Comparison of ENCODE assay signal across 2 cellular contexts in the genomic region with DNA sequence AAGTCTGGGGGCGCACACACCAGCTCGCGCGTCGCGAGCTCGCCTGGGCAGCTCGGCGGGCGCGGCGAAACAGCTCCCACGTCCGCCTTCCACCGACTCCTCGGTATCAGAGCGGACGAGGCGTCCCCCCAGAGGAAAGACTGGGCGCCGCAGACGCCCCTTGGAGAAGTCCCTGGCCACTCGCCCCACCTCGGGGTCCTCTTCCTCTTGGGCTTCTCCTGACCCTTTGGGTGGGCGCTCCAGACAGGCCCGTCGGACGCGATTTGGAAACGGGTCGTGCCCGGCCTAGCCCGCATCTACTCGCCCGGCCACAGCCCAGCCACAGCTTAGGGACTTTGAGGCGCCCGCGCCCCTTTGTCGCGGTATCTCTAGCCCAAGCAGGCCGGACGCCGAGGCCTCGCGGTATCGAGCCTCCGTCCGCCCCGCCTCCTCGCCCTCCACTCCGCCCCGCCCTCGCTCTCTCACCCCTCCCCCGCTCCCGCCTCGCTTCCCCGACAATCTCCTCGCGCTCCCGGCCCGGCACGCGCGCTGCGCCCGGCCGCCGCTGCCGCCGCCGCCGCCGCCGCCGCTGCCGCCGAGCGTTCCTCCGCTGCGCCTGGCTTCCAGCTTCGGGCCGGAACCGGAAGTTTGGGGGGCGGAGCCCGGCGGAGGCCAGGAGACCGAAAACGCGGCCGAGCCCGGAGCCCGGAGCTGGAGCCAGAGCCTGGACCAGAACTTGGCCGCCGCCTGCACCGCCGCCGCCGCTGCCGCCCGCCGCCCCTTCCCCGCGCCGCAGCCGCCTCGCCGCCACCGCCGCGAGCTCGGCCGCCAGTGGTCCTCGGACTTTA.
A peak's percentile ranks its signal among the peaks of the same experiment; 100 is the strongest.
TF ChIP-seq lines count a peak whose summit lies in the region.

No MANE protein-coding gene starts in this region.

TF ChIP-seq in HEK293, 187 proteins besides CTCF, POLR2A, EP300 and RAD21 (continued from another document and continues in another):
- TF ChIP-seq, protein P1, sequence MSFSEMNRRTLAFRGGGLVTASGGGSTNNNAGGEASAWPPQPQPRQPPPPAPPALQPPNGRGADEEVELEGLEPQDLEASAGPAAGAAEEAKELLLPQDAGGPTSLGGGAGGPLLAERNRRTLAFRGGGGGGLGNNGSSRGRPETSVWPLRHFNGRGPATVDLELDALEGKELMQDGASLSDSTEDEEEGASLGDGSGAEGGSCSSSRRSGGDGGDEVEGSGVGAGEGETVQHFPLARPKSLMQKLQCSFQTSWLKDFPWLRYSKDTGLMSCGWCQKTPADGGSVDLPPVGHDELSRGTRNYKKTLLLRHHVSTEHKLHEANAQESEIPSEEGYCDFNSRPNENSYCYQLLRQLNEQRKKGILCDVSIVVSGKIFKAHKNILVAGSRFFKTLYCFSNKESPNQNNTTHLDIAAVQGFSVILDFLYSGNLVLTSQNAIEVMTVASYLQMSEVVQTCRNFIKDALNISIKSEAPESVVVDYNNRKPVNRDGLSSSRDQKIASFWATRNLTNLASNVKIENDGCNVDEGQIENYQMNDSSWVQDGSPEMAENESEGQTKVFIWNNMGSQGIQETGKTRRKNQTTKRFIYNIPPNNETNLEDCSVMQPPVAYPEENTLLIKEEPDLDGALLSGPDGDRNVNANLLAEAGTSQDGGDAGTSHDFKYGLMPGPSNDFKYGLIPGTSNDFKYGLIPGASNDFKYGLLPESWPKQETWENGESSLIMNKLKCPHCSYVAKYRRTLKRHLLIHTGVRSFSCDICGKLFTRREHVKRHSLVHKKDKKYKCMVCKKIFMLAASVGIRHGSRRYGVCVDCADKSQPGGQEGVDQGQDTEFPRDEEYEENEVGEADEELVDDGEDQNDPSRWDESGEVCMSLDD (tag by site-specific recombination; IDR thresholded peaks at IDR 0.05) = peak; percentile 45
- TF ChIP-seq, protein P2, sequence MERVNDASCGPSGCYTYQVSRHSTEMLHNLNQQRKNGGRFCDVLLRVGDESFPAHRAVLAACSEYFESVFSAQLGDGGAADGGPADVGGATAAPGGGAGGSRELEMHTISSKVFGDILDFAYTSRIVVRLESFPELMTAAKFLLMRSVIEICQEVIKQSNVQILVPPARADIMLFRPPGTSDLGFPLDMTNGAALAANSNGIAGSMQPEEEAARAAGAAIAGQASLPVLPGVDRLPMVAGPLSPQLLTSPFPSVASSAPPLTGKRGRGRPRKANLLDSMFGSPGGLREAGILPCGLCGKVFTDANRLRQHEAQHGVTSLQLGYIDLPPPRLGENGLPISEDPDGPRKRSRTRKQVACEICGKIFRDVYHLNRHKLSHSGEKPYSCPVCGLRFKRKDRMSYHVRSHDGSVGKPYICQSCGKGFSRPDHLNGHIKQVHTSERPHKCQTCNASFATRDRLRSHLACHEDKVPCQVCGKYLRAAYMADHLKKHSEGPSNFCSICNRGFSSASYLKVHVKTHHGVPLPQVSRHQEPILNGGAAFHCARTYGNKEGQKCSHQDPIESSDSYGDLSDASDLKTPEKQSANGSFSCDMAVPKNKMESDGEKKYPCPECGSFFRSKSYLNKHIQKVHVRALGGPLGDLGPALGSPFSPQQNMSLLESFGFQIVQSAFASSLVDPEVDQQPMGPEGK (tag by site-specific recombination; IDR thresholded peaks at IDR 0.05) = 0 out of 2 replicates have a peak, but pooled peaks have one; percentile 26
- TF ChIP-seq KLF1 (tag by site-specific recombination; IDR thresholded peaks at IDR 0.05) = peak; percentile 35; the same call in 1 of the 2 replicates
- TF ChIP-seq, protein P3, sequence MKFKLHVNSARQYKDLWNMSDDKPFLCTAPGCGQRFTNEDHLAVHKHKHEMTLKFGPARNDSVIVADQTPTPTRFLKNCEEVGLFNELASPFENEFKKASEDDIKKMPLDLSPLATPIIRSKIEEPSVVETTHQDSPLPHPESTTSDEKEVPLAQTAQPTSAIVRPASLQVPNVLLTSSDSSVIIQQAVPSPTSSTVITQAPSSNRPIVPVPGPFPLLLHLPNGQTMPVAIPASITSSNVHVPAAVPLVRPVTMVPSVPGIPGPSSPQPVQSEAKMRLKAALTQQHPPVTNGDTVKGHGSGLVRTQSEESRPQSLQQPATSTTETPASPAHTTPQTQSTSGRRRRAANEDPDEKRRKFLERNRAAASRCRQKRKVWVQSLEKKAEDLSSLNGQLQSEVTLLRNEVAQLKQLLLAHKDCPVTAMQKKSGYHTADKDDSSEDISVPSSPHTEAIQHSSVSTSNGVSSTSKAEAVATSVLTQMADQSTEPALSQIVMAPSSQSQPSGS (tag by site-specific recombination; IDR thresholded peaks at IDR 0.05; ENCODE audit: low read depth) = no peak
- peak; percentile 81 for TF ChIP-seq ZBTB48 (tag by site-specific recombination; IDR thresholded peaks at IDR 0.05)
- TF ChIP-seq, protein P4, sequence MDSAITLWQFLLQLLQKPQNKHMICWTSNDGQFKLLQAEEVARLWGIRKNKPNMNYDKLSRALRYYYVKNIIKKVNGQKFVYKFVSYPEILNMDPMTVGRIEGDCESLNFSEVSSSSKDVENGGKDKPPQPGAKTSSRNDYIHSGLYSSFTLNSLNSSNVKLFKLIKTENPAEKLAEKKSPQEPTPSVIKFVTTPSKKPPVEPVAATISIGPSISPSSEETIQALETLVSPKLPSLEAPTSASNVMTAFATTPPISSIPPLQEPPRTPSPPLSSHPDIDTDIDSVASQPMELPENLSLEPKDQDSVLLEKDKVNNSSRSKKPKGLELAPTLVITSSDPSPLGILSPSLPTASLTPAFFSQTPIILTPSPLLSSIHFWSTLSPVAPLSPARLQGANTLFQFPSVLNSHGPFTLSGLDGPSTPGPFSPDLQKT (IDR thresholded peaks at IDR 0.05; ENCODE audit: borderline replicate concordance, low read depth, low read length) = no peak
- peak; percentile 82 for TF ChIP-seq ZBTB8A (tag by site-specific recombination; IDR thresholded peaks at IDR 0.05)
- no peak for TF ChIP-seq IKZF3 (tag by site-specific recombination; IDR thresholded peaks at IDR 0.05)
- TF ChIP-seq, protein P5, sequence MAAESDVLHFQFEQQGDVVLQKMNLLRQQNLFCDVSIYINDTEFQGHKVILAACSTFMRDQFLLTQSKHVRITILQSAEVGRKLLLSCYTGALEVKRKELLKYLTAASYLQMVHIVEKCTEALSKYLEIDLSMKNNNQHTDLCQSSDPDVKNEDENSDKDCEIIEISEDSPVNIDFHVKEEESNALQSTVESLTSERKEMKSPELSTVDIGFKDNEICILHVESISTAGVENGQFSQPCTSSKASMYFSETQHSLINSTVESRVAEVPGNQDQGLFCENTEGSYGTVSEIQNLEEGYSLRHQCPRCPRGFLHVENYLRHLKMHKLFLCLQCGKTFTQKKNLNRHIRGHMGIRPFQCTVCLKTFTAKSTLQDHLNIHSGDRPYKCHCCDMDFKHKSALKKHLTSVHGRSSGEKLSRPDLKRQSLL (tag by site-specific recombination; IDR thresholded peaks at IDR 0.05) = peak; percentile 78; the same call in 1 of the 2 replicates
- no peak for TF ChIP-seq GLIS1 (tag by site-specific recombination; IDR thresholded peaks at IDR 0.05)
- no peak for TF ChIP-seq ZNF426 (tag by site-specific recombination; IDR thresholded peaks at IDR 0.05)
- 0 out of 2 replicates have a peak, but pooled peaks have one; percentile 20 for TF ChIP-seq ZNF843 (tag by site-specific recombination; IDR thresholded peaks at IDR 0.05)
- peak; percentile 52 for TF ChIP-seq SP2 (tag by site-specific recombination; IDR thresholded peaks at IDR 0.05)
- TF ChIP-seq KLF9 (tag by site-specific recombination; IDR thresholded peaks at IDR 0.05; ENCODE audit: low read depth) = peak; percentile 48; the same call in 1 of the 2 replicates

TF ChIP-seq in SK-N-SH, 30 proteins besides CTCF, POLR2A, EP300 and RAD21 (continued from another document):
- TF ChIP-seq MEF2A (IDR thresholded peaks at IDR 0.05; ENCODE audit: borderline replicate concordance, low read depth) = no peak
- TF ChIP-seq TAF1 (IDR thresholded peaks at IDR 0.05; ENCODE audit: borderline replicate concordance, low read depth, low read length) = peak; percentile 47
- TF ChIP-seq TEAD4 (IDR thresholded peaks at IDR 0.05; ENCODE audit: borderline replicate concordance, insufficient read depth) = no peak
- TF ChIP-seq, protein P6, sequence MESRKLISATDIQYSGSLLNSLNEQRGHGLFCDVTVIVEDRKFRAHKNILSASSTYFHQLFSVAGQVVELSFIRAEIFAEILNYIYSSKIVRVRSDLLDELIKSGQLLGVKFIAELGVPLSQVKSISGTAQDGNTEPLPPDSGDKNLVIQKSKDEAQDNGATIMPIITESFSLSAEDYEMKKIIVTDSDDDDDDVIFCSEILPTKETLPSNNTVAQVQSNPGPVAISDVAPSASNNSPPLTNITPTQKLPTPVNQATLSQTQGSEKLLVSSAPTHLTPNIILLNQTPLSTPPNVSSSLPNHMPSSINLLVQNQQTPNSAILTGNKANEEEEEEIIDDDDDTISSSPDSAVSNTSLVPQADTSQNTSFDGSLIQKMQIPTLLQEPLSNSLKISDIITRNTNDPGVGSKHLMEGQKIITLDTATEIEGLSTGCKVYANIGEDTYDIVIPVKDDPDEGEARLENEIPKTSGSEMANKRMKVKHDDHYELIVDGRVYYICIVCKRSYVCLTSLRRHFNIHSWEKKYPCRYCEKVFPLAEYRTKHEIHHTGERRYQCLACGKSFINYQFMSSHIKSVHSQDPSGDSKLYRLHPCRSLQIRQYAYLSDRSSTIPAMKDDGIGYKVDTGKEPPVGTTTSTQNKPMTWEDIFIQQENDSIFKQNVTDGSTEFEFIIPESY (IDR thresholded peaks at IDR 0.05; ENCODE audit: borderline replicate concordance, low read depth) = peak; percentile 93
